ENCODE assay signal across 14 cellular contexts in the genomic region with DNA sequence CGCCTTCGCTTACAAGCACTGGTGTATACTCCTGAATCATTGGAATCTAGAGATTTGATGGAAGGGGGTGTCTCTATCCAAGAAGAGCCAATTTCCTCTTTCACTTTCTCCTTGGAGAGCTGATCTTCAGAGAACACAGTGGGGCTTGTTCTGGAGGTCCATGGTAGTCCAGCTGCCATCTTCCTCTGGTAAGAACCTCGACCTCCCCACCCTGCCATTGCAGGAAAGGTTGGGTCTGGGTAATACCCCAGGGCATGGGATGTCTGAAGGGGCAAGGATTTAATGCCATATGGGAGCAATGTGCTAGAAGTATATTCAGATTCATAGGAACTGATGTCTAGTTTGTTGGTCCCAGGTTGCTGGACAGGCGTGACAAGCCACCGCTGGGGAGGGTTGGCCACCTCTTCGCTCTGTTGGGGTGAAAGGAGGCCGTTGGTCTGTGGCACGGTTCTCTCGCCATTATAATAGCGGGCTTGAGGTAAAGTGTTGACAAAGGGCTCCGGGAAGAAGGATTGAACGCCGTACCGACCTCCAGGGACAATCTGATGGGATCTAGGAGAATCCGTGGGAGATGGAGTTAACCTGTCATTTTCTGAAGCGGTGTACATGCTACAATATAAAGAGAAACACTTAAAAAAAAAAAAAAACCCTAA. TPM values are rescaled to one million over a fixed set of nuclear protein-coding genes. Genes with fewer than 3 reads are reported as not detected.
DNase-seq lines count a peak whose midpoint lies in the region; ATAC-seq and TF ChIP-seq lines count a peak whose summit lies in the region.
"Had no signal": no experiment of that assay in that cellular context is flagged by ENCODE, and none has a peak within 500 bp of the region (broad histone marks: within the 10 kb centered on the region; RNA-seq: fewer than 3 reads in every experiment).

No MANE protein-coding gene starts in this region.

- H3K27ac ChIP-seq in IMR-90 (ENCODE audit: insufficient read depth, low read length) (no peak overlapping the region), neural progenitor cell (no peak overlapping the region), colonic mucosa (no peak overlapping the region), esophagus muscularis mucosa (replicated peaks in 1 of 4) (no peak overlapping the region)

- no peak overlapping the region for H3K4ac ChIP-seq in IMR-90 (ENCODE audit: low read depth, low read length)

- no peaks in the 10 kb centered on the region for H3K79me2 ChIP-seq in neural progenitor cell (ENCODE audit: low read depth)

- no peak for TF ChIP-seq RAD21 in IMR-90 (IDR thresholded peaks at IDR 0.05; ENCODE audit: low read length)

- no peak overlapping the region for H4K91ac ChIP-seq in IMR-90 (ENCODE audit: insufficient read depth, low read depth, low read length)

- POLR2A ChIA-PET in IMR-90 (lab: Charles Lee; ENCODE audit: unreplicated experiment) = no interaction called here

- H2AFZ ChIP-seq in IMR-90 (replicated peaks; ENCODE audit: low read length, poor library complexity) (no peak overlapping the region), neural progenitor cell (replicated peaks) (no peak overlapping the region)

- H3K4me2 ChIP-seq in IMR-90 (ENCODE audit: low read depth, low read length) (no peak overlapping the region), neural progenitor cell (no peak overlapping the region)

- no peaks in the 10 kb centered on the region for H3K36me3 ChIP-seq in IMR-90 (ENCODE audit: control insufficient read depth, insufficient read depth, low read length)
- H3K36me3 ChIP-seq in neural progenitor cell = no peaks in the 10 kb centered on the region
- H3K36me3 ChIP-seq in colonic mucosa = no peaks in the 10 kb centered on the region
- H3K36me3 ChIP-seq in esophagus muscularis mucosa = no peaks in the 10 kb centered on the region

- peaks cover 34% of the 10 kb centered on the region for H3F3A ChIP-seq in neural progenitor cell (ENCODE audit: low read depth)

- peaks cover 45% of the 10 kb centered on the region for H3K4me1 Mint-ChIP-seq in activated T-cell treated with anti-CD3 and anti-CD28 coated beads, Interleukin-2, amount 50 U/mL, for 24 hours (ENCODE audit: low read depth)
- H3K4me1 Mint-ChIP-seq in effector memory CD8-positive, alpha-beta T cell (ENCODE audit: low read depth in 2 of 2) = peaks cover 50 to 58% of the 10 kb centered on the region in 2 donors
- H3K4me1 Mint-ChIP-seq in neural progenitor cell = peaks cover 39% of the 10 kb centered on the region

- no peaks in the 10 kb centered on the region for H3K9me1 ChIP-seq in IMR-90 (ENCODE audit: insufficient read depth, low read length)

- H3K9ac ChIP-seq in IMR-90 (ENCODE audit: low read depth, low read length) (no peak overlapping the region), neural progenitor cell (no peak overlapping the region), colonic mucosa (ENCODE audit: low read depth in 2 of 2, low read length in 2 of 2) (no peak overlapping the region)

- peaks cover 68% of the 10 kb centered on the region for H3K27me3 Mint-ChIP-seq in activated T-cell treated with anti-CD3 and anti-CD28 coated beads, Interleukin-2, amount 50 U/mL, for 24 hours
- H3K27me3 Mint-ChIP-seq in effector memory CD8-positive, alpha-beta T cell = no peaks in the 10 kb centered on the region
- H3K27me3 Mint-ChIP-seq in neural progenitor cell (ENCODE audit: insufficient read depth, low read depth) = peaks cover 91% of the 10 kb centered on the region

- H3K56ac ChIP-seq in IMR-90 (ENCODE audit: extremely low read depth, insufficient read depth, low read length) = no peak overlapping the region

- H4K8ac ChIP-seq in IMR-90 (ENCODE audit: low read depth in 2 of 2, low read length in 2 of 2) = no peak overlapping the region

- dilution Hi-C loops in IMR-90 (cut with HindIII; ENCODE audit: low sequenced_read_pairs, unreplicated experiment) = no loop called here

- H4K20me1 ChIP-seq in IMR-90 (ENCODE audit: insufficient read depth, low read length) = no peaks in the 10 kb centered on the region
- H4K20me1 ChIP-seq in neural progenitor cell (ENCODE audit: low read depth) = peaks cover 97% of the 10 kb centered on the region

- no peak overlapping the region for H3K14ac ChIP-seq in IMR-90 (replicated peaks; ENCODE audit: low read depth, low read length)

- intact Hi-C loops in IMR-90 (cut with micrococcal nuclease) (no loop called here), colonic mucosa (cut with DNase I) (no loop called here), esophagus muscularis mucosa (cut with DNase I) (no loop called here)

- no peak for DNase-seq in activated T-cell treated with anti-CD3 and anti-CD28 coated beads, Interleukin-2, amount 50 U/mL, for 24 hours
- no peak for DNase-seq in activated T-cell treated with anti-CD3 and anti-CD28 coated beads, Interleukin-2, amount 50 U/mL, for 1 hour
- DNase-seq in IMR-90 (no peak), neural progenitor cell (ENCODE audit: low spot score) (no peak), colonic mucosa (no peak), esophagus muscularis mucosa (ENCODE audit: extremely low spot score) (no peak)
- DNase-seq in effector memory CD8-positive, alpha-beta T cell = no peak
- DNase-seq: 8988T, DND-41, NCI-H187 treated with DMSO at 0.1 percent for 48 hours, OCI-M1 had no signal

- H3K27me3 ChIP-seq in IMR-90 (ENCODE audit: control insufficient read depth, insufficient read depth, low read length) (peaks cover 90% of the 10 kb centered on the region), neural progenitor cell (peaks cover 100% of the 10 kb centered on the region), colonic mucosa (peaks cover 58% of the 10 kb centered on the region), esophagus muscularis mucosa (peaks cover 5 to 85% (median 51%) of the 10 kb centered on the region in 4 donors)

- H2AK5ac ChIP-seq in IMR-90 (ENCODE audit: low read depth, low read length) = no peak overlapping the region

- H3K36me3 Mint-ChIP-seq in activated T-cell treated with anti-CD3 and anti-CD28 coated beads, Interleukin-2, amount 50 U/mL, for 24 hours (ENCODE audit: low read depth) = peaks cover 5% of the 10 kb centered on the region
- H3K36me3 Mint-ChIP-seq in effector memory CD8-positive, alpha-beta T cell (ENCODE audit: insufficient read depth) = peaks cover 99% of the 10 kb centered on the region
- no peaks in the 10 kb centered on the region for H3K36me3 Mint-ChIP-seq in neural progenitor cell

- TF ChIP-seq EP300 in esophagus muscularis mucosa (IDR thresholded peaks at IDR 0.05) = no peak

- H3K9me3 ChIP-seq in IMR-90 (ENCODE audit: control insufficient read depth, insufficient read depth, low read length) (no peaks in the 10 kb centered on the region; the same call in 1 of the 2 replicates), neural progenitor cell (ENCODE audit: low read depth) (no peaks in the 10 kb centered on the region), colonic mucosa (no peaks in the 10 kb centered on the region), esophagus muscularis mucosa (no peaks in the 10 kb centered on the region)

- H3K23ac ChIP-seq in IMR-90 (ENCODE audit: low read depth, low read length) = no peak overlapping the region

- H3K4me3 ChIP-seq in IMR-90 (ENCODE audit: insufficient read depth, low read depth, low read length) (no peak overlapping the region), neural progenitor cell (no peak overlapping the region), colonic mucosa (no peak overlapping the region), esophagus muscularis mucosa (no peak overlapping the region)

- peak overlapping the region; percentile 15 for H2AK9ac ChIP-seq in IMR-90 (replicated peaks; ENCODE audit: low read depth, low read length, poor library complexity)

- CTCF ChIA-PET in IMR-90 (lab: Yijun Ruan, JAX) = interaction anchor here (0.7 to 1.5 kb wide), 3 partner anchors 16 to 601 kb away, joined by 3 to 7 read pairs (median 3); no protein-coding TSS in a partner anchor

- ATAC-seq in IMR-90 (ENCODE audit: low read depth) = no peak
- no peak for ATAC-seq in effector memory CD8-positive, alpha-beta T cell (replicated peaks)
- ATAC-seq in HG02759 (IDR thresholded peaks at IDR 0.05; ENCODE audit: unreplicated experiment) = no peak

- H2BK15ac ChIP-seq in IMR-90 (ENCODE audit: low read depth, low read length) = no peak overlapping the region

- no TSS peak for BruUV-seq in IMR-90 (replicated peaks; lab: Mats Ljungman, UMichigan)

- TF ChIP-seq POLR2A in IMR-90 (IDR thresholded peaks at IDR 0.05; ENCODE audit: low read depth, low read length) (no peak), esophagus muscularis mucosa (IDR thresholded peaks at IDR 0.05; ENCODE audit: low read depth) (no peak)

- H3K4me3 Mint-ChIP-seq in activated T-cell treated with anti-CD3 and anti-CD28 coated beads, Interleukin-2, amount 50 U/mL, for 24 hours = peak overlapping the region; percentile 33
- peak overlapping the region; percentile 100 for H3K4me3 Mint-ChIP-seq in effector memory CD8-positive, alpha-beta T cell
- peak overlapping the region; percentile 46 for H3K4me3 Mint-ChIP-seq in neural progenitor cell

- no peak overlapping the region for H2BK5ac ChIP-seq in IMR-90 (ENCODE audit: low read depth, low read length, poor library complexity, severe bottlenecking)

- WGBS in IMR-90 (ENCODE audit: extremely low coverage in 2 of 2, insufficient read length in 1 of 2), 2 experiments = 94% methylated on average over 3 of the region's 16 CpGs; no CpG with 5 or more reads in 1 of the 2 experiments
- WGBS in esophagus muscularis mucosa = 77% methylated on average over 16 of the region's 16 CpGs

- H2BK120ac ChIP-seq in IMR-90 (ENCODE audit: low read depth, low read length) = no peak overlapping the region

- in situ Hi-C loops in IMR-90 (cut with MboI; ENCODE audit: low sequenced_read_pairs) = no loop called here

- H4K5ac ChIP-seq in IMR-90 (ENCODE audit: low read depth, low read length) = no peak overlapping the region

- H3K9me3 Mint-ChIP-seq in activated T-cell treated with anti-CD3 and anti-CD28 coated beads, Interleukin-2, amount 50 U/mL, for 24 hours = no peaks in the 10 kb centered on the region
- H3K9me3 Mint-ChIP-seq in effector memory CD8-positive, alpha-beta T cell = no peaks in the 10 kb centered on the region
- H3K9me3 Mint-ChIP-seq in neural progenitor cell = peaks cover 16% of the 10 kb centered on the region

- H2BK20ac ChIP-seq in IMR-90 (ENCODE audit: low read depth, low read length) = no peak overlapping the region

- peak overlapping the region; percentile 32 for H3K27ac Mint-ChIP-seq in activated T-cell treated with anti-CD3 and anti-CD28 coated beads, Interleukin-2, amount 50 U/mL, for 24 hours
- H3K27ac Mint-ChIP-seq in effector memory CD8-positive, alpha-beta T cell = peak overlapping the region; percentile 98 to 99
- H3K27ac Mint-ChIP-seq in neural progenitor cell = no peak overlapping the region

- TF ChIP-seq CTCF in IMR-90 (conservative IDR thresholded peaks at IDR 0.05; ENCODE audit: low read depth, low read length) = no peak
- TF ChIP-seq CTCF in neural progenitor cell (IDR thresholded peaks at IDR 0.05) = no peak
- TF ChIP-seq CTCF in colonic mucosa (IDR thresholded peaks at IDR 0.05) = no peak
- no peak for TF ChIP-seq CTCF in esophagus muscularis mucosa (IDR thresholded peaks at IDR 0.05)

- H3K18ac ChIP-seq in IMR-90 (ENCODE audit: low read depth, low read length) = no peak overlapping the region

- H3K4me1 ChIP-seq in IMR-90 (ENCODE audit: control insufficient read depth, insufficient read depth, low read length) = peaks cover 8% of the 10 kb centered on the region; the same call in 1 of the 2 replicates
- peaks cover 33% of the 10 kb centered on the region for H3K4me1 ChIP-seq in neural progenitor cell
- H3K4me1 ChIP-seq in colonic mucosa = peaks cover 7% of the 10 kb centered on the region
- H3K4me1 ChIP-seq in esophagus muscularis mucosa = peaks cover 39 to 48% (median 42%) of the 10 kb centered on the region in 4 donors

- no peaks in the 10 kb centered on the region for H3K79me1 ChIP-seq in IMR-90 (ENCODE audit: low read depth in 1 of 2, low read length in 2 of 2)

RNA-seq across cellular contexts. Expression of gene EOMES, which starts 4.8 kb away (rescaled TPM):
- not detected in 2 replicates for total RNA-seq in IMR-90 (2012; rRNA removed)
- not detected in 2 replicates for polyA plus RNA-seq in IMR-90 (2012; rRNA removed)
- polyA plus RNA-seq in IMR-90 (2012; cell fraction: cytosol; rRNA removed) = not detected in 2 replicates
- polyA plus RNA-seq in IMR-90 (2012; cell fraction: nucleus; rRNA removed; ENCODE audit: low replicate concordance) = not detected in 2 replicates
- not detected in 2 replicates for total RNA-seq in neural progenitor cell (ENCODE audit: low replicate concordance)
- total RNA-seq in colonic mucosa = under 1 TPM in 1 of 2 donors, not detected in 1; 0.20 TPM
- under 1 TPM in 1 of 4 donors, not detected in 3; 0.17 TPM for total RNA-seq in esophagus muscularis mucosa
- total RNA-seq: RPMI7951 had no signal
- polyA plus RNA-seq: BJ had no signal

Comparison
In these comparisons a context has a peak if more than half of its experiments do, and no peak if none do; other contexts are left out.
1. H3K4me3 Mint-ChIP-seq: peak in every context shown above with its lines; median percentile 100 in effector memory CD8-positive, alpha-beta T cell; 46 in neural progenitor cell; 33 in activated T-cell treated with anti-CD3 and anti-CD28 coated beads, Interleukin-2, amount 50 U/mL, for 24 hours.